Comparison of ENCODE assay signal across 23 cellular contexts in genomic region chr2:69096326-69097095, GRCh38.
"Had no signal": no experiment of that assay in that cellular context is flagged by ENCODE, and none has a peak within 500 bp of the region (broad histone marks: within the 10 kb centered on the region; RNA-seq: fewer than 3 reads in every experiment).

No MANE protein-coding gene starts in this region.

- H3K27ac ChIP-seq: neural progenitor cell had no signal

- H3K36me3 Mint-ChIP-seq: activated CD8-positive, alpha-beta memory T cell treated with anti-CD3 and anti-CD28 coated beads, Interleukin-2, amount 10 ng/mL, durations not matched to agents 7 days and 5 days; activated naive CD4-positive, alpha-beta T cell treated with anti-CD3 and anti-CD28 coated beads, Interleukin-2, amount 50 U/mL, for 24 hours; naive thymus-derived CD8-positive, alpha-beta T cell had no signal

- H3K27me3 ChIP-seq: dorsolateral prefrontal cortex, neural progenitor cell, uterus had no signal

- H2AFZ ChIP-seq: neural progenitor cell had no signal

- H3K36me3 ChIP-seq: neural progenitor cell, uterus had no signal

- H3K4me1 Mint-ChIP-seq: activated B cell treated with CpG ODN at 0.5 μM for 24 hours; activated CD8-positive, alpha-beta memory T cell treated with anti-CD3 and anti-CD28 coated beads, Interleukin-2, amount 10 ng/mL, durations not matched to agents 7 days and 5 days; activated naive CD4-positive, alpha-beta T cell treated with anti-CD3 and anti-CD28 coated beads, Interleukin-2, amount 50 U/mL, for 24 hours; activated naive CD8-positive, alpha-beta T cell treated with anti-CD3 and anti-CD28 coated beads, Interleukin-2, amount 50 U/mL, for 24 hours; central memory CD8-positive, alpha-beta T cell; naive thymus-derived CD8-positive, alpha-beta T cell had no signal

- H3K4me1 ChIP-seq: neural progenitor cell, uterus had no signal

- ATAC-seq: activated CD4-positive, alpha-beta T cell treated with anti-CD3 and anti-CD28 coated beads for 36 hours; activated CD8-positive, alpha-beta memory T cell treated with anti-CD3 and anti-CD28 coated beads, Interleukin-2, amount 10 ng/mL, durations not matched to agents 7 days and 5 days; activated CD8-positive, alpha-beta T cell treated with anti-CD3 and anti-CD28 coated beads, Interleukin-2, amount 10 ng/mL, durations not matched to agents 7 days and 5 days; activated naive CD8-positive, alpha-beta T cell treated with anti-CD3 and anti-CD28 coated beads, Interleukin-2, amount 50 U/mL, for 24 hours; left colon; naive thymus-derived CD8-positive, alpha-beta T cell; stimulated activated naive CD8-positive, alpha-beta T cell treated with anti-CD3 and anti-CD28 coated beads, Interleukin-15, Interleukin-2, amounts not matched to agents 100 U/mL and 50 U/mL, for 24 hours had no signal

- H3K4me3 ChIP-seq: dorsolateral prefrontal cortex, neural progenitor cell, uterus had no signal

- H3K9me3 ChIP-seq: uterus had no signal

- H3K9me3 Mint-ChIP-seq: activated B cell treated with CpG ODN at 0.5 μM for 24 hours; activated naive CD4-positive, alpha-beta T cell treated with anti-CD3 and anti-CD28 coated beads, Interleukin-2, amount 50 U/mL, for 24 hours; activated naive CD8-positive, alpha-beta T cell treated with anti-CD3 and anti-CD28 coated beads, Interleukin-2, amount 50 U/mL, for 24 hours; activated T-helper 2 cell treated with anti-CD3 and anti-CD28 coated beads, Interferon-gamma antibody, Interleukin-2, Interleukin-4, amounts not matched to agents 10 μg/mL and 5 μg/mL and 100 μg/mL, durations not matched to agents 14 hours and 24 hours and 36 hours; central memory CD8-positive, alpha-beta T cell; mesothelial cell of epicardium; naive thymus-derived CD8-positive, alpha-beta T cell; neural progenitor cell; T-helper 2 cell treated with Interferon-gamma antibody and Interleukin-4, amounts not matched to agents 5 μg/mL and 100 μg/mL, for 36 hours; type B pancreatic cell had no signal

- H3K27ac Mint-ChIP-seq: activated B cell treated with CpG ODN at 0.5 μM for 24 hours; activated CD4-positive, alpha-beta T cell treated with anti-CD3 and anti-CD28 coated beads for 36 hours; activated CD8-positive, alpha-beta memory T cell treated with anti-CD3 and anti-CD28 coated beads, Interleukin-2, amount 10 ng/mL, durations not matched to agents 7 days and 5 days; activated CD8-positive, alpha-beta T cell treated with anti-CD3 and anti-CD28 coated beads, Interleukin-2, amount 10 ng/mL, durations not matched to agents 7 days and 5 days; activated naive CD4-positive, alpha-beta T cell treated with anti-CD3 and anti-CD28 coated beads, Interleukin-2, amount 50 U/mL, for 24 hours; activated naive CD8-positive, alpha-beta T cell treated with anti-CD3 and anti-CD28 coated beads, Interleukin-2, amount 50 U/mL, for 24 hours; activated T-helper 2 cell treated with anti-CD3 and anti-CD28 coated beads, Interferon-gamma antibody, Interleukin-2, Interleukin-4, amounts not matched to agents 10 μg/mL and 5 μg/mL and 100 μg/mL, durations not matched to agents 14 hours and 24 hours and 36 hours; mesothelial cell of epicardium; naive thymus-derived CD8-positive, alpha-beta T cell; neural progenitor cell; T-helper 2 cell treated with Interferon-gamma antibody and Interleukin-4, amounts not matched to agents 5 μg/mL and 100 μg/mL, for 36 hours; type B pancreatic cell had no signal

- H3K27me3 Mint-ChIP-seq: type B pancreatic cell had no signal

- H3K9ac ChIP-seq: neural progenitor cell had no signal

- DNase-seq: activated B cell treated with CpG ODN at 0.5 μM for 24 hours; activated CD4-positive, alpha-beta T cell treated with anti-CD3 and anti-CD28 coated beads for 36 hours; activated CD8-positive, alpha-beta memory T cell treated with anti-CD3 and anti-CD28 coated beads, Interleukin-2, amount 10 ng/mL, durations not matched to agents 7 days and 5 days; activated CD8-positive, alpha-beta T cell treated with anti-CD3 and anti-CD28 coated beads, Interleukin-2, amount 10 ng/mL, durations not matched to agents 7 days and 5 days; activated naive CD8-positive, alpha-beta T cell treated with anti-CD3 and anti-CD28 coated beads, Interleukin-2, amount 50 U/mL, for 24 hours; activated T-cell treated with anti-CD3 and anti-CD28 coated beads, Interleukin-2, amount 50 U/mL, for 48 hours; effector memory CD4-positive, alpha-beta T cell; left colon; naive thymus-derived CD8-positive, alpha-beta T cell; occipital lobe; right cardiac atrium; stimulated activated CD4-positive, alpha-beta T cell treated with anti-CD3 and anti-CD28 coated beads, Interleukin-2, amount 100 ng/mL, for 48 hours; stimulated activated naive CD8-positive, alpha-beta T cell treated with anti-CD3 and anti-CD28 coated beads, Interleukin-15, Interleukin-2, amounts not matched to agents 100 U/mL and 50 U/mL, for 24 hours; T-helper 1 cell; uterus had no signal

- H3K4me3 Mint-ChIP-seq: activated B cell treated with CpG ODN at 0.5 μM for 24 hours; activated CD4-positive, alpha-beta T cell treated with anti-CD3 and anti-CD28 coated beads for 36 hours; activated CD8-positive, alpha-beta memory T cell treated with anti-CD3 and anti-CD28 coated beads, Interleukin-2, amount 10 ng/mL, durations not matched to agents 7 days and 5 days; activated CD8-positive, alpha-beta T cell treated with anti-CD3 and anti-CD28 coated beads, Interleukin-2, amount 10 ng/mL, durations not matched to agents 7 days and 5 days; activated naive CD4-positive, alpha-beta T cell treated with anti-CD3 and anti-CD28 coated beads, Interleukin-2, amount 50 U/mL, for 24 hours; activated naive CD8-positive, alpha-beta T cell treated with anti-CD3 and anti-CD28 coated beads, Interleukin-2, amount 50 U/mL, for 24 hours; central memory CD8-positive, alpha-beta T cell; mesothelial cell of epicardium; naive thymus-derived CD8-positive, alpha-beta T cell; neural progenitor cell; T-helper 2 cell treated with Interferon-gamma antibody and Interleukin-4, amounts not matched to agents 5 μg/mL and 100 μg/mL, for 36 hours; type B pancreatic cell had no signal

- H3K4me2 ChIP-seq: neural progenitor cell had no signal
